In the genomic region with DNA sequence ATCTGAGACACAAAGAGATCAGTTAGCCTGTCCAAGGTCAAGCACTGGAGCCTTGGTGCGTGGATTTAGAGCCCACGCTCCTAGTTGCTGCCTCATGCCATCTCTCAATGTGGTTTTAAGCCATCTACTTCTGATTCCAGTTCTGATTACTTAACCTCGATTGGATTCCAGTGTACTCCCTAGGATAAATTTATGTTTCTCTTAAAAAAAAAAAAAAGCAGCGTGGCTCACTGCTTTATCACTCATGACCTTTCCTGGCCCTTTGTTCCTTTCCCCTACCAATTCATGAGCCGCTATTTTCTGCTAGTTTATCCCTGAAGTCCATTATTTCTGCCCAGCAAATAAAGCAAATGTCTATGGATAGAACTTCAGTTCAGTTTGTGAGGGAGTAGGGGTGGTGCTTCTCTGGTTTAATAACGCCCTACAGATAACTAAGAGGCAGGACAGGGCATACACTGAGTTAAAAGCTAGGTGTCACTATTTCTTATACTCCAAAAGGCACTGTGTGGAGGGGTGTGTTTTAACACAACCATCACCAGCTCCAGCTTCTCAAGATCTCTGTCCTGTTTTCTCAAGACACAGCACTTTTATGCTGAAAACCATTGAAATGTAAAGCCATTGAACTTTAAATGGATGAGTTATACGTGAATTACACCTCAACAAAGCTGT, we compare ENCODE assay signal across 8 cellular contexts. TPM values are rescaled to one million over a fixed set of nuclear protein-coding genes. Genes with fewer than 3 reads are reported as not detected.
DNase-seq lines count a peak whose midpoint lies in the region; ATAC-seq and TF ChIP-seq lines count a peak whose summit lies in the region.

No MANE protein-coding gene starts in this region.

- H2AK5ac ChIP-seq in mesendoderm (ENCODE audit: low read length) = peak overlapping the region; percentile 90

- WGBS in mesendoderm (ENCODE audit: extremely low coverage, insufficient coverage, low lambda C conversion rate) = no CpG with 5 or more reads among the region's 7 CpGs

- no peak overlapping the region for H3K4me3 ChIP-seq in mesendoderm (ENCODE audit: low read length)

- peaks cover 6% of the 10 kb centered on the region for H3K4me1 Mint-ChIP-seq in HFFc6 (ENCODE audit: low read depth)
- peaks cover 26% of the 10 kb centered on the region for H3K4me1 Mint-ChIP-seq in activated naive CD8-positive, alpha-beta T cell treated with anti-CD3 and anti-CD28 coated beads, Interleukin-2, amount 50 U/mL, for 24 hours

- no peak overlapping the region for H3K23ac ChIP-seq in mesendoderm (ENCODE audit: low read length)

- H3K9me3 Mint-ChIP-seq in HFFc6 = no peaks in the 10 kb centered on the region; the same call in 1 of the 2 replicates
- no peaks in the 10 kb centered on the region for H3K9me3 Mint-ChIP-seq in activated naive CD8-positive, alpha-beta T cell treated with anti-CD3 and anti-CD28 coated beads, Interleukin-2, amount 50 U/mL, for 24 hours

- peak; percentile 54; the same call in 1 of the 2 replicates for TF ChIP-seq CTCF in HFFc6 (IDR thresholded peaks at IDR 0.05)

- H4K8ac ChIP-seq in mesendoderm (ENCODE audit: low read depth, low read length) = no peak overlapping the region

- peak; percentile 24 for DNase-seq in EH (ENCODE audit: low read depth)
- no peak for DNase-seq in HFFc6
- no peak for DNase-seq in activated naive CD8-positive, alpha-beta T cell treated with anti-CD3 and anti-CD28 coated beads, Interleukin-2, amount 50 U/mL, for 24 hours
- DNase-seq in mesendoderm = peak; percentile 78
- no peak for DNase-seq in putamen (ENCODE audit: low spot score)
- no peak for DNase-seq in epidermal melanocyte (ENCODE audit: insufficient read length, low spot score)
- no peak for DNase-seq in HK-2 (ENCODE audit: unreplicated experiment)
- DNase-seq in cortex of kidney (lab: John Stamatoyannopoulos, UW) = no peak

- ATAC-seq in activated naive CD8-positive, alpha-beta T cell treated with anti-CD3 and anti-CD28 coated beads, Interleukin-2, amount 50 U/mL, for 24 hours = peak; percentile 89

- no peak overlapping the region for H3K27ac Mint-ChIP-seq in HFFc6
- no peak overlapping the region for H3K27ac Mint-ChIP-seq in activated naive CD8-positive, alpha-beta T cell treated with anti-CD3 and anti-CD28 coated beads, Interleukin-2, amount 50 U/mL, for 24 hours

- no peaks in the 10 kb centered on the region for H3K36me3 ChIP-seq in mesendoderm (ENCODE audit: control insufficient read depth, insufficient read depth, low read length)

- peak overlapping the region; percentile 99 for H2BK120ac ChIP-seq in mesendoderm (ENCODE audit: low read depth, low read length)

- H3K9ac ChIP-seq in mesendoderm (ENCODE audit: low read length) = peak overlapping the region; percentile 41

- no peak overlapping the region for H3K4me2 ChIP-seq in mesendoderm (ENCODE audit: low read length)

- H3K27ac ChIP-seq in mesendoderm (ENCODE audit: low read depth, low read length) = peak overlapping the region; percentile 87

- H2BK5ac ChIP-seq in mesendoderm (ENCODE audit: low read length) = peak overlapping the region; percentile 93

- no peaks in the 10 kb centered on the region for H3K36me3 Mint-ChIP-seq in HFFc6 (ENCODE audit: low read depth)
- no peaks in the 10 kb centered on the region for H3K36me3 Mint-ChIP-seq in activated naive CD8-positive, alpha-beta T cell treated with anti-CD3 and anti-CD28 coated beads, Interleukin-2, amount 50 U/mL, for 24 hours (ENCODE audit: low read depth)

- peaks cover 17% of the 10 kb centered on the region for H3K4me1 ChIP-seq in mesendoderm (ENCODE audit: control insufficient read depth, low read depth, low read length)

- no peak overlapping the region for H2BK15ac ChIP-seq in mesendoderm (replicated peaks; ENCODE audit: low read depth)

- peak overlapping the region; percentile 64 for H3K18ac ChIP-seq in mesendoderm (ENCODE audit: low read length)

- no peaks in the 10 kb centered on the region for H3K79me1 ChIP-seq in mesendoderm (ENCODE audit: low read length)

- H3K27me3 Mint-ChIP-seq in HFFc6 (ENCODE audit: insufficient read depth) = no peaks in the 10 kb centered on the region; the same call in none of the 2 replicates
- H3K27me3 Mint-ChIP-seq in activated naive CD8-positive, alpha-beta T cell treated with anti-CD3 and anti-CD28 coated beads, Interleukin-2, amount 50 U/mL, for 24 hours = no peaks in the 10 kb centered on the region

- H3K4ac ChIP-seq in mesendoderm (ENCODE audit: low read depth, low read length) = no peak overlapping the region

- no peak overlapping the region for H3K4me3 Mint-ChIP-seq in HFFc6
- no peak overlapping the region for H3K4me3 Mint-ChIP-seq in activated naive CD8-positive, alpha-beta T cell treated with anti-CD3 and anti-CD28 coated beads, Interleukin-2, amount 50 U/mL, for 24 hours

- H3K27me3 ChIP-seq in mesendoderm (ENCODE audit: insufficient read depth, low read length, poor library complexity) = no peaks in the 10 kb centered on the region

- peak overlapping the region; percentile 82 for H3K56ac ChIP-seq in mesendoderm (ENCODE audit: low read length)

- no peaks in the 10 kb centered on the region for H3K79me2 ChIP-seq in mesendoderm (ENCODE audit: control insufficient read depth, insufficient read depth, low read length)

- peak overlapping the region; percentile 73 for H4K5ac ChIP-seq in mesendoderm (ENCODE audit: low read length)

RNA-seq across cellular contexts. Expression of a gene that starts 9.8 kb away (rescaled TPM):
- 1 to 10 TPM; 3.2 to 5.0 (median 3.3) TPM for total RNA-seq in HFFc6 (2021; fragmentation: NEBNext Ultra II Directional; extraction: Animal tissue kit (Norgen Biotek cat#: 25700))
- 7.2 TPM for polyA plus RNA-seq in mesendoderm (2013, experiment 1 of 2)
- 8.6 TPM for polyA plus RNA-seq in mesendoderm (2013, experiment 2 of 2)

Comparison
In these comparisons a context has a peak if more than half of its experiments do, and no peak if none do; other contexts are left out.
1. DNase-seq: peak in EH (single experiment) and mesendoderm (single experiment); none in HFFc6 (single experiment), activated naive CD8-positive, alpha-beta T cell treated with anti-CD3 and anti-CD28 coated beads, Interleukin-2, amount 50 U/mL, for 24 hours (single experiment), putamen (single experiment), epidermal melanocyte (single experiment), HK-2 (single experiment) and cortex of kidney (single experiment).